In genomic region chr1:161647507-161648360, GRCh38 we compare ENCODE assay signal across 8 cellular contexts. TPM values are rescaled to one million over a fixed set of nuclear protein-coding genes. Genes with fewer than 3 reads are reported as not detected.
DNase-seq lines count a peak whose midpoint lies in the region; ATAC-seq and TF ChIP-seq lines count a peak whose summit lies in the region.
"Not testable (repeated sequence)": the region's sequence is repeated elsewhere in the genome, so short reads cannot be mapped to it uniquely, and the experiment has no call there.

No MANE protein-coding gene starts in this region.

- peak; percentile 65 for ATAC-seq in GM21447 (IDR thresholded peaks at IDR 0.05; ENCODE audit: unreplicated experiment)
- ATAC-seq in body of pancreas = peak; percentile 35
- ATAC-seq in mucosa of descending colon = peak; percentile 44

- not testable (repeated sequence) for H3K9me3 Mint-ChIP-seq in Calu3 (ENCODE audit: low read depth, unreplicated experiment); type B pancreatic cell

- not testable (repeated sequence) for H3K27ac ChIP-seq in RWPE1, body of pancreas

- CTCF ChIA-PET in Calu3 (lab: Charles Lee) (interaction anchor here (0.7 to 1.0 kb wide), 3 partner anchors 91 to 389 kb away, joined by 3 to 10 read pairs (median 3); no protein-coding TSS in a partner anchor), RWPE1 (lab: Yijun Ruan, JAX) (interaction anchor here (0.6 to 0.8 kb wide), 3 partner anchors 86 to 702 kb away, joined by 3 to 5 read pairs (median 3); no protein-coding TSS in a partner anchor)

- not testable (repeated sequence) for BruUV-seq in Calu3 (replicated peaks; lab: Mats Ljungman, UMichigan)

- H3K9me3 ChIP-seq in body of pancreas, mucosa of descending colon: not testable (repeated sequence)

- H3K36me3 ChIP-seq in body of pancreas (replicated peaks in 1 of 2; ENCODE audit: insufficient read depth in 1 of 2, low read depth in 2 of 2); mucosa of descending colon (ENCODE audit: low read depth): not testable (repeated sequence)

- H3K27me3 Mint-ChIP-seq in Calu3 (ENCODE audit: unreplicated experiment) (peaks cover 20% of the 10 kb centered on the region), type B pancreatic cell (peaks cover 48% of the 10 kb centered on the region)

- not testable (repeated sequence) for H3K27me3 ChIP-seq in body of pancreas

- peak overlapping the region; percentile 14 for H3K27ac Mint-ChIP-seq in Calu3 (ENCODE audit: unreplicated experiment)
- H3K27ac Mint-ChIP-seq in type B pancreatic cell = not testable (repeated sequence)

- not testable (repeated sequence) for H3K4me3 ChIP-seq in body of pancreas, mucosa of descending colon

- H3K4me3 Mint-ChIP-seq in Calu3 (ENCODE audit: low read depth, unreplicated experiment); type B pancreatic cell: not testable (repeated sequence)

- 16 to 39% methylated on average over 5 to 11 of the region's 13 CpGs for WGBS in body of pancreas, 2 donors

- H3K4me1 Mint-ChIP-seq in Calu3 (ENCODE audit: low read depth, unreplicated experiment); type B pancreatic cell (ENCODE audit: unreplicated experiment): not testable (repeated sequence)

- DNase-seq in Calu3 (peak; percentile 10), NAMALWA (ENCODE audit: low spot score) (peak; percentile 80), glomerular visceral epithelial cell (ENCODE audit: extremely low spot score) (peak; percentile 26), mucosa of descending colon (peak in 1 of 3 donors; percentile 7)
- DNase-seq in RWPE1 (ENCODE audit: low spot score); body of pancreas; type B pancreatic cell (ENCODE audit: extremely low spot score, unreplicated experiment): not testable (repeated sequence)

- H3K36me3 Mint-ChIP-seq in Calu3 (ENCODE audit: insufficient read depth, unreplicated experiment); type B pancreatic cell: not testable (repeated sequence)

- TF ChIP-seq CTCF in Calu3 (IDR thresholded peaks at IDR 0.05; ENCODE audit: unreplicated experiment) (peak; percentile 43), RWPE1 (conservative IDR thresholded peaks at IDR 0.05; ENCODE audit: low read depth) (0 out of 2 replicates have a peak, but pooled peaks have one; percentile 8), body of pancreas (IDR thresholded peaks at IDR 0.05) (peak in 3 of 7 experiments; percentile 31 to 54 (median 32)), type B pancreatic cell (conservative IDR thresholded peaks at IDR 0.05) (peak; percentile 61)
- TF ChIP-seq CTCF in mucosa of descending colon (IDR thresholded peaks at IDR 0.05) = not testable (repeated sequence)

- H3K4me1 ChIP-seq in body of pancreas; mucosa of descending colon (ENCODE audit: low read depth): not testable (repeated sequence)

- POLR2A ChIA-PET in RWPE1 (lab: Yijun Ruan, JAX; ENCODE audit: low non-redundant PET) = not testable (repeated sequence)

- intact Hi-C loops in Calu3 (cut with micrococcal nuclease; ENCODE audit: unreplicated experiment) = loop anchor here (1.0 to 10.0 kb wide), 2 partner anchors 73 to 94 kb away; no protein-coding TSS in a partner anchor
- intact Hi-C loops in body of pancreas (cut with DNase I); mucosa of descending colon (cut with DNase I, micrococcal nuclease): not testable (repeated sequence)

- not testable (repeated sequence) for TF ChIP-seq POLR2A in body of pancreas (IDR thresholded peaks at IDR 0.05)

RNA-seq across cellular contexts. Expression of gene FCGR2B, which starts 15.2 kb away (rescaled TPM):
- total RNA-seq in Calu3 (2022) = not detected in 2 replicates
- 1 to 10 TPM; 1.3 to 7.8 TPM for total RNA-seq in body of pancreas
- 10 to 100 TPM in 2 of 3 donors, 1 to 10 TPM in 1; 5.1 to 18.7 (median 14.8) TPM for total RNA-seq in mucosa of descending colon
- 0.19 and 0.33 TPM in 2 replicates for total RNA-seq in type B pancreatic cell (ENCODE audit: low replicate concordance)

RNA-seq across cellular contexts. Expression of gene FCGR3B, which starts 16.8 kb away (rescaled TPM):
- total RNA-seq in Calu3 (2022) (not detected in 2 replicates), body of pancreas (not detected), mucosa of descending colon (1 to 10 TPM in 2 of 3 donors, not detected in 1; 1.5 to 1.7 TPM), type B pancreatic cell (ENCODE audit: low replicate concordance) (not detected in 2 replicates)

RNA-seq across cellular contexts. Expression of gene FCRLA, which starts 59.3 kb away (rescaled TPM):
- total RNA-seq in Calu3 (2022) (not detected in 2 replicates), body of pancreas (not detected), mucosa of descending colon (under 1 TPM in 2 of 3 donors, not detected in 1; 0.41 to 0.49 TPM), type B pancreatic cell (ENCODE audit: low replicate concordance) (0.22 TPM in 1 of 2 replicates, not detected in the other)
